17 cellular contexts compared by ENCODE assay signal in genomic region chr17:47838636-47839035, GRCh38. TPM values are rescaled to one million over a fixed set of nuclear protein-coding genes. Genes with fewer than 3 reads are reported as not detected.
DNase-seq lines count a peak whose midpoint lies in the region; ATAC-seq, FAIRE-seq and TF ChIP-seq lines count a peak whose summit lies in the region.
"Had no signal": no experiment of that assay in that cellular context is flagged by ENCODE, and none has a peak within 500 bp of the region (broad histone marks: within the 10 kb centered on the region; RNA-seq: fewer than 3 reads in every experiment).

No MANE protein-coding gene starts in this region.

- no peak for FAIRE-seq in H1 (lab: Jason Lieb, UNC)

- no peaks in the 10 kb centered on the region for H3K79me2 ChIP-seq in H1 (ENCODE audit: control insufficient read depth in 1 of 2, insufficient read depth in 2 of 2, low read length in 2 of 2)

- H3K4me2 ChIP-seq in H1 (ENCODE audit: insufficient read depth in 1 of 2, low read depth in 2 of 2, low read length in 2 of 2): no peak overlapping the region
- H3K4me2 ChIP-seq: KMS-11 had no signal

- peaks cover 2% of the 10 kb centered on the region; the same call in 1 of the 2 replicates for H3K23me2 ChIP-seq in H1 (ENCODE audit: low read depth, low read length)

- no peak overlapping the region for H3K27ac ChIP-seq in right cardiac atrium (ENCODE audit: low read length)
- H3K27ac ChIP-seq in H1 (ENCODE audit: low read depth, low read length): no peak overlapping the region
- peak overlapping the region; percentile 84 for H3K27ac ChIP-seq in subcutaneous abdominal adipose tissue (ENCODE audit: low read depth, low read length)
- H3K27ac ChIP-seq: C4-2B, KMS-11 had no signal

- no peaks in the 10 kb centered on the region for H3K79me1 ChIP-seq in H1 (ENCODE audit: low read depth, low read length)

- H2BK12ac ChIP-seq in H1 (ENCODE audit: low read depth, low read length): no peak overlapping the region

- no peak overlapping the region for H2BK15ac ChIP-seq in H1 (ENCODE audit: low read length)

- H4K91ac ChIP-seq in H1 (replicated peaks; ENCODE audit: insufficient read length, low read length): no peak overlapping the region

- H2BK5ac ChIP-seq in H1 (ENCODE audit: low read depth, low read length): no peak overlapping the region

- H3K4me1 Mint-ChIP-seq in WTC11: peaks cover 27% of the 10 kb centered on the region

- H3K9me3 Mint-ChIP-seq in WTC11: no peaks in the 10 kb centered on the region
- H3K9me3 Mint-ChIP-seq: HFFc6 had no signal

- DNase-seq in right cardiac atrium (peak in 2 of 3 donors; percentile 52 to 54), left cardiac atrium (no peak), WTC11 (ENCODE audit: low spot score) (no peak), H1 (ENCODE audit: low read depth in 1 of 2, low spot score in 2 of 2) (no peak), NCI-H82 treated with DMSO at 0.1 percent for 48 hours (lab: John Stamatoyannopoulos, UW; ENCODE audit: unreplicated experiment) (no peak)
- no peak for DNase-seq in stimulated activated CD4-positive, alpha-beta T cell treated with anti-CD3 and anti-CD28 coated beads, Interleukin-4, amount 100 ng/mL, for 1 hour
- DNase-seq: ACHN, DMS79, HFFc6, NCI-H1417 treated with DMSO at 0.1 percent for 48 hours, NCI-H187 treated with DMSO at 0.1 percent for 48 hours, NCI-H345, NCI-H524 treated with DMSO at 0.1 percent for 48 hours had no signal

- H3K4me1 ChIP-seq in right cardiac atrium (ENCODE audit: control insufficient read depth, insufficient read depth, low read length) (peaks cover 3% of the 10 kb centered on the region), H1 (replicated peaks in 1 of 4; ENCODE audit: control insufficient read depth in 3 of 4, insufficient read depth in 4 of 4, low read length in 3 of 4) (peaks cover 0 to 17% (median 6%) of the 10 kb centered on the region in 4 experiments; a peak in 5 of 7 replicates), subcutaneous abdominal adipose tissue (ENCODE audit: control insufficient read depth in 5 of 5, insufficient read depth in 5 of 5, low read length in 5 of 5) (peaks cover 21 to 83% (median 73%) of the 10 kb centered on the region in 5 donors)

- no peaks in the 10 kb centered on the region for H3K9me3 ChIP-seq in right cardiac atrium (ENCODE audit: control insufficient read depth, low read length)
- H3K9me3 ChIP-seq in H1 (ENCODE audit: insufficient read depth in 2 of 2, low read depth in 1 of 2, low read length in 1 of 2): no peaks in the 10 kb centered on the region
- H3K9me3 ChIP-seq in subcutaneous abdominal adipose tissue (ENCODE audit: control insufficient read depth in 5 of 5, low read length in 5 of 5): no peaks in the 10 kb centered on the region

- CTCF ChIA-PET in WTC11 (lab: Charles Lee) (interaction anchor here (19.3 kb wide), 1 partner anchor 48 kb away, joined by 1122 read pairs; the partner anchor contains the start of gene SP2), H1 (lab: Charles Lee; ENCODE audit: partially characterized antibody) (interaction anchor here (1.0 to 33.0 kb wide), 4 partner anchors 8 to 110 kb away, joined by 3 to 1206 read pairs (median 310); partner anchors contain the start of genes PNPO, PRR15L, SP2 and SP6)

- peak overlapping the region; percentile 51; the same call in 1 of the 2 replicates for H4K8ac ChIP-seq in H1 (ENCODE audit: extremely low read depth, insufficient read depth, low read length)

- H4K5ac ChIP-seq in H1 (ENCODE audit: insufficient read length, low read depth, low read length): no peak overlapping the region

- ATAC-seq in right cardiac atrium: no peak
- no peak for ATAC-seq in left cardiac atrium
- ATAC-seq in WTC11: no peak
- ATAC-seq in GM21576 (IDR thresholded peaks at IDR 0.05; ENCODE audit: unreplicated experiment): no peak

- no peak overlapping the region for H3K56ac ChIP-seq in H1 (replicated peaks; ENCODE audit: insufficient read length, low read depth, low read length)

- H2BK20ac ChIP-seq in H1 (ENCODE audit: low read length): no peak overlapping the region

- intact Hi-C loops in right cardiac atrium (cut with DNase I): no loop called here
- intact Hi-C loops in left cardiac atrium (cut with DNase I): no loop called here

- no peak for TF ChIP-seq POLR2A in H1 (IDR thresholded peaks at IDR 0.05; ENCODE audit: control extremely low read depth in 1 of 2, low read depth in 2 of 2, low read length in 2 of 2)

- H3K27ac Mint-ChIP-seq in WTC11: no peak overlapping the region
- H3K27ac Mint-ChIP-seq: HFFc6 had no signal

- H3K27me3 Mint-ChIP-seq in WTC11 (ENCODE audit: low read depth): no peaks in the 10 kb centered on the region

- no peak overlapping the region for H3K14ac ChIP-seq in H1 (ENCODE audit: insufficient read length)

- no peak overlapping the region for H2AFZ ChIP-seq in H1 (ENCODE audit: low read length)

- TF ChIP-seq RAD21 in H1 (IDR thresholded peaks at IDR 0.05 in 1 of 2, conservative IDR thresholded peaks at IDR 0.05 in 1 of 2; ENCODE audit: low read depth in 2 of 2, low read length in 2 of 2): no peak

- H3K36me3 Mint-ChIP-seq in WTC11: no peaks in the 10 kb centered on the region; the same call in 1 of the 2 replicates

- H3K4ac ChIP-seq in H1 (replicated peaks; ENCODE audit: insufficient read length, low read depth, low read length): no peak overlapping the region

- no peak overlapping the region for H3K4me3 ChIP-seq in right cardiac atrium (ENCODE audit: low read length)
- no peak overlapping the region for H3K4me3 ChIP-seq in H1 (ENCODE audit: extremely low read depth in 1 of 4, insufficient read depth in 2 of 4, low read depth in 3 of 4, low read length in 4 of 4)
- peak overlapping the region in 2 of 5 donors; percentile 6 to 31 for H3K4me3 ChIP-seq in subcutaneous abdominal adipose tissue (ENCODE audit: low read depth in 1 of 5, low read length in 5 of 5)

- no peak overlapping the region for H3K23ac ChIP-seq in H1 (ENCODE audit: insufficient read length)

- 90% methylated on average over 13 of the region's 13 CpGs for WGBS in right cardiac atrium
- 94% methylated on average over 13 of the region's 13 CpGs; no CpG with 5 or more reads in 1 of the 2 experiments for WGBS in H1 (ENCODE audit: extremely low coverage in 1 of 2, insufficient coverage in 1 of 2, insufficient read length in 1 of 2, insufficient replicate concordance in 2 of 2, low coverage in 1 of 2, low lambda C conversion rate in 2 of 2, missing lambda C conversion rate in 1 of 2), 2 experiments

- no peak for TF ChIP-seq EP300 in H1 (IDR thresholded peaks at IDR 0.05; ENCODE audit: borderline replicate concordance in 1 of 2, low read depth in 2 of 2, low read length in 2 of 2)

- no peak overlapping the region for H2BK120ac ChIP-seq in H1 (replicated peaks; ENCODE audit: low read depth, low read length)

- H4K20me1 ChIP-seq in H1 (replicated peaks in 1 of 2; ENCODE audit: control insufficient read depth in 1 of 2, insufficient read depth in 2 of 2, low read length in 2 of 2): peaks cover 0 to 2% of the 10 kb centered on the region in 2 experiments

- H2AK5ac ChIP-seq in H1 (ENCODE audit: low read depth, low read length): no peak overlapping the region

- TF ChIP-seq CTCF in WTC11 (IDR thresholded peaks at IDR 0.05) (no peak), H1 (IDR thresholded peaks at IDR 0.05; ENCODE audit: control extremely low read depth in 1 of 3, insufficient read depth in 1 of 3, low read depth in 1 of 3, low read length in 3 of 3) (no peak)

- H3K4me3 Mint-ChIP-seq in WTC11: peak overlapping the region; percentile 35
- H3K4me3 Mint-ChIP-seq: HFFc6 had no signal

- H3K27me3 ChIP-seq in right cardiac atrium (ENCODE audit: control insufficient read depth, insufficient read depth) (no peaks in the 10 kb centered on the region), H1 (replicated peaks in 1 of 4; ENCODE audit: control insufficient read depth in 3 of 4, extremely low read depth in 1 of 4, insufficient read depth in 3 of 4, low read length in 3 of 4) (no peaks in the 10 kb centered on the region; a peak in 1 of 7 replicates), subcutaneous abdominal adipose tissue (ENCODE audit: control insufficient read depth in 5 of 5, insufficient read depth in 4 of 5, low read length in 5 of 5) (no peaks in the 10 kb centered on the region)

- H3K36me3 ChIP-seq in H1 (ENCODE audit: control insufficient read depth in 2 of 4, insufficient read depth in 4 of 4, low read length in 3 of 4) (peaks cover 0 to 9% (median 1%) of the 10 kb centered on the region in 4 experiments; a peak in 4 of 8 replicates), subcutaneous abdominal adipose tissue (ENCODE audit: control insufficient read depth in 5 of 5, insufficient read depth in 5 of 5, low read length in 5 of 5) (peaks cover 0 to 39% (median 25%) of the 10 kb centered on the region in 5 donors)

- H3K9ac ChIP-seq in H1 (replicated peaks in 1 of 4; ENCODE audit: extremely low read depth in 1 of 4, low read depth in 3 of 4, low read length in 3 of 4): no peak overlapping the region
- H3K9ac ChIP-seq in subcutaneous abdominal adipose tissue (ENCODE audit: low read length in 5 of 5): peak overlapping the region in 3 of 5 donors; percentile 52 to 84 (median 75)
- H3K9ac ChIP-seq: KMS-11 had no signal

- POLR2A ChIA-PET in WTC11 (lab: Charles Lee) (no interaction called here), H1 (lab: Charles Lee; ENCODE audit: partially characterized antibody) (interaction anchor here (0.6 kb wide), 1 partner anchor 52 kb away, joined by 3 read pairs; no protein-coding TSS in a partner anchor)

- H3K18ac ChIP-seq in H1 (ENCODE audit: extremely low read depth, low read length): no peak overlapping the region

RNA-seq across cellular contexts. Expression of gene SCRN2, which starts 2.4 kb away (rescaled TPM):
- total RNA-seq in right cardiac atrium: 10 to 100 TPM; 36.6 to 51.8 (median 40.9) TPM
- 62.3 TPM for polyA plus RNA-seq in right cardiac atrium
- total RNA-seq in left cardiac atrium: 10 to 100 TPM; 32.2 to 33.6 TPM
- 50.8 to 54.1 TPM (median 51.6 TPM) in 3 replicates for total RNA-seq in WTC11 (2021)
- total RNA-seq in H1 (2021; fragmentation: NEBNext Ultra II Directional; extraction: Animal tissue kit (Norgen Biotek cat#: 25700)): 24.4 and 27.4 TPM in 2 replicates
- polyA plus RNA-seq in H1 (2011; rRNA removed): 42.3 and 61.1 TPM in 2 replicates
- polyA plus RNA-seq in H1 (2011; cell fraction: cytosol; rRNA removed): 63.9 TPM
- polyA plus RNA-seq in H1 (2011; cell fraction: nucleus; rRNA removed): 211 TPM
- polyA plus RNA-seq in H1 (2012, experiment 1 of 2): 28.4 to 49.3 TPM (median 44.9 TPM) in 4 replicates
- polyA plus RNA-seq in H1 (2012, experiment 2 of 2): 30.7 TPM
- polyA plus RNA-seq in H1 (2013, experiment 1 of 2): 26.1 TPM
- polyA plus RNA-seq in H1 (2013, experiment 2 of 2): 23.3 TPM
- polyA minus RNA-seq in H1 (2011; rRNA and poly(A)+ RNA removed): 16.9 and 22.1 TPM in 2 replicates
- 18.7 TPM for polyA minus RNA-seq in H1 (2011; cell fraction: cytosol; rRNA and poly(A)+ RNA removed)
- 50.1 TPM for polyA minus RNA-seq in H1 (2011; cell fraction: nucleus; rRNA and poly(A)+ RNA removed)

RNA-seq across cellular contexts. Expression of gene LRRC46, which starts 7.2 kb away (rescaled TPM):
- total RNA-seq in right cardiac atrium (under 1 TPM in 3 of 4 donors, not detected in 1; 0.38 to 0.48 (median 0.43) TPM), left cardiac atrium (not detected), WTC11 (2021) (0.09 to 0.39 TPM (median 0.30 TPM) in 3 replicates)
- polyA plus RNA-seq in right cardiac atrium (0.29 TPM), H1 (2011; rRNA removed) (0.16 and 0.18 TPM in 2 replicates)
- 0.36 TPM in 1 of 2 replicates, not detected in the other for total RNA-seq in H1 (2021; fragmentation: NEBNext Ultra II Directional; extraction: Animal tissue kit (Norgen Biotek cat#: 25700))
- polyA plus RNA-seq in H1 (2011; cell fraction: cytosol; rRNA removed): 0.25 TPM
- 0.07 TPM for polyA plus RNA-seq in H1 (2011; cell fraction: nucleus; rRNA removed)
- polyA plus RNA-seq in H1 (2012, experiment 1 of 2): 0.36 to 0.72 TPM (median 0.59 TPM) in 4 replicates
- polyA plus RNA-seq in H1 (2012, experiment 2 of 2): 0.41 TPM
- 0.30 TPM for polyA plus RNA-seq in H1 (2013, experiment 1 of 2)
- polyA plus RNA-seq in H1 (2013, experiment 2 of 2): 0.26 TPM
- 0.17 and 0.25 TPM in 2 replicates for polyA minus RNA-seq in H1 (2011; rRNA and poly(A)+ RNA removed)
- polyA minus RNA-seq in H1 (2011; cell fraction: cytosol; rRNA and poly(A)+ RNA removed): not detected
- not detected for polyA minus RNA-seq in H1 (2011; cell fraction: nucleus; rRNA and poly(A)+ RNA removed)

RNA-seq across cellular contexts. Expression of gene MRPL10, which starts 7.3 kb away (rescaled TPM):
- 10 to 100 TPM; 37.7 to 52.3 (median 46.6) TPM for total RNA-seq in right cardiac atrium
- polyA plus RNA-seq in right cardiac atrium: 48.0 TPM
- total RNA-seq in left cardiac atrium: 10 to 100 TPM; 33.9 to 38.8 TPM
- total RNA-seq in WTC11 (2021): 80.1 to 87.0 TPM (median 85.3 TPM) in 3 replicates
- total RNA-seq in H1 (2021; fragmentation: NEBNext Ultra II Directional; extraction: Animal tissue kit (Norgen Biotek cat#: 25700)): 83.0 and 85.3 TPM in 2 replicates
- 213 and 214 TPM in 2 replicates for polyA plus RNA-seq in H1 (2011; rRNA removed)
- 161 TPM for polyA plus RNA-seq in H1 (2011; cell fraction: cytosol; rRNA removed)
- polyA plus RNA-seq in H1 (2011; cell fraction: nucleus; rRNA removed): 129 TPM
- 74.1 to 133 TPM (median 98.1 TPM) in 4 replicates for polyA plus RNA-seq in H1 (2012, experiment 1 of 2)
- polyA plus RNA-seq in H1 (2012, experiment 2 of 2): 86.2 TPM
- polyA plus RNA-seq in H1 (2013, experiment 1 of 2): 70.3 TPM
- polyA plus RNA-seq in H1 (2013, experiment 2 of 2): 66.8 TPM
- polyA minus RNA-seq in H1 (2011; rRNA and poly(A)+ RNA removed): 125 and 134 TPM in 2 replicates
- polyA minus RNA-seq in H1 (2011; cell fraction: cytosol; rRNA and poly(A)+ RNA removed): 61.9 TPM
- 71.9 TPM for polyA minus RNA-seq in H1 (2011; cell fraction: nucleus; rRNA and poly(A)+ RNA removed)

RNA-seq across cellular contexts. Expression of gene SP6, which starts 12.3 kb away (rescaled TPM):
- total RNA-seq in right cardiac atrium (1 to 10 TPM in 1 of 4 donors, under 1 TPM in 3; 0.29 to 3.6 (median 0.41) TPM), left cardiac atrium (under 1 TPM; 0.24 to 0.50 TPM), WTC11 (2021) (2.0 to 3.3 TPM (median 2.3 TPM) in 3 replicates)
- polyA plus RNA-seq in right cardiac atrium (0.34 TPM), H1 (2011; rRNA removed) (1.2 and 1.5 TPM in 2 replicates)
- total RNA-seq in H1 (2021; fragmentation: NEBNext Ultra II Directional; extraction: Animal tissue kit (Norgen Biotek cat#: 25700)): 1.5 and 1.6 TPM in 2 replicates
- polyA plus RNA-seq in H1 (2011; cell fraction: cytosol; rRNA removed): 1.3 TPM
- polyA plus RNA-seq in H1 (2011; cell fraction: nucleus; rRNA removed): 1.8 TPM
- polyA plus RNA-seq in H1 (2012, experiment 1 of 2): 1.0 to 2.1 TPM (median 1.8 TPM) in 4 replicates
- polyA plus RNA-seq in H1 (2012, experiment 2 of 2): 1.7 TPM
- 0.73 TPM for polyA plus RNA-seq in H1 (2013, experiment 1 of 2)
- polyA plus RNA-seq in H1 (2013, experiment 2 of 2): 0.63 TPM
- 0.78 and 0.82 TPM in 2 replicates for polyA minus RNA-seq in H1 (2011; rRNA and poly(A)+ RNA removed)
- polyA minus RNA-seq in H1 (2011; cell fraction: cytosol; rRNA and poly(A)+ RNA removed): 1.8 TPM
- polyA minus RNA-seq in H1 (2011; cell fraction: nucleus; rRNA and poly(A)+ RNA removed): 2.8 TPM

RNA-seq across cellular contexts. Expression of gene OSBPL7, which starts 17.0 kb away (rescaled TPM):
- 10 to 100 TPM in 1 of 4 donors, 1 to 10 TPM in 3; 6.4 to 11.1 (median 8.5) TPM for total RNA-seq in right cardiac atrium
- polyA plus RNA-seq in right cardiac atrium: 5.3 TPM
- 1 to 10 TPM; 4.5 to 5.4 TPM for total RNA-seq in left cardiac atrium
- total RNA-seq in WTC11 (2021): 8.2 to 13.5 TPM (median 10.7 TPM) in 3 replicates
- 8.9 and 9.6 TPM in 2 replicates for total RNA-seq in H1 (2021; fragmentation: NEBNext Ultra II Directional; extraction: Animal tissue kit (Norgen Biotek cat#: 25700))
- polyA plus RNA-seq in H1 (2011; rRNA removed): 7.2 and 10.0 TPM in 2 replicates
- polyA plus RNA-seq in H1 (2011; cell fraction: cytosol; rRNA removed): 7.7 TPM
- polyA plus RNA-seq in H1 (2011; cell fraction: nucleus; rRNA removed): 67.7 TPM
- polyA plus RNA-seq in H1 (2012, experiment 1 of 2): 5.0 to 11.6 TPM (median 9.2 TPM) in 4 replicates
- 3.7 TPM for polyA plus RNA-seq in H1 (2012, experiment 2 of 2)
- polyA plus RNA-seq in H1 (2013, experiment 1 of 2): 4.4 TPM
- 3.6 TPM for polyA plus RNA-seq in H1 (2013, experiment 2 of 2)
- polyA minus RNA-seq in H1 (2011; rRNA and poly(A)+ RNA removed): 7.6 and 8.1 TPM in 2 replicates
- 7.0 TPM for polyA minus RNA-seq in H1 (2011; cell fraction: cytosol; rRNA and poly(A)+ RNA removed)
- 13.4 TPM for polyA minus RNA-seq in H1 (2011; cell fraction: nucleus; rRNA and poly(A)+ RNA removed)

Comparison
In these comparisons a context has a peak if more than half of its experiments do, and no peak if none do; other contexts are left out.
1. DNase-seq: peak in right cardiac atrium (2 of 3); none in left cardiac atrium (single experiment), WTC11 (single experiment), H1 (0 of 2), stimulated activated CD4-positive, alpha-beta T cell treated with anti-CD3 and anti-CD28 coated beads, Interleukin-4, amount 100 ng/mL, for 1 hour (single experiment) and NCI-H82 treated with DMSO at 0.1 percent for 48 hours (single experiment).
2. H3K9ac ChIP-seq: peak in subcutaneous abdominal adipose tissue (3 of 5); none in H1 (0 of 4).